ENCODE assay signal across 10 cellular contexts in genomic region chr2:224520064-224520463, GRCh38.
DNase-seq lines count a peak whose midpoint lies in the region; ATAC-seq, FAIRE-seq and TF ChIP-seq lines count a peak whose summit lies in the region.
"Had no signal": no experiment of that assay in that cellular context is flagged by ENCODE, and none has a peak within 500 bp of the region (broad histone marks: within the 10 kb centered on the region; RNA-seq: fewer than 3 reads in every experiment).

No MANE protein-coding gene starts in this region.

- no peaks in the 10 kb centered on the region for H3K4me1 Mint-ChIP-seq in neural progenitor cell

- DNase-seq in MM.1S (peak; percentile 68), neural progenitor cell (ENCODE audit: low spot score) (no peak), frontal cortex (ENCODE audit: low spot score in 2 of 2) (no peak), putamen (ENCODE audit: low spot score) (no peak), NCI-H1930 (lab: John Stamatoyannopoulos, UW) (no peak)

- H3K27ac ChIP-seq in MM.1S (ENCODE audit: low read length) (peak overlapping the region; percentile 82; the same call in 1 of the 2 replicates), neural progenitor cell (no peak overlapping the region)
- H3K27ac ChIP-seq: VCaP had no signal

- TF ChIP-seq CTCF in MM.1S (IDR thresholded peaks at IDR 0.05; ENCODE audit: low read length) (no peak), neural progenitor cell (IDR thresholded peaks at IDR 0.05) (no peak)

- peak overlapping the region; percentile 67 for H3K4me2 ChIP-seq in MM.1S (ENCODE audit: low read depth, low read length)
- no peak overlapping the region for H3K4me2 ChIP-seq in neural progenitor cell

- peak; percentile 67 for ATAC-seq in GM18498 (IDR thresholded peaks at IDR 0.05; ENCODE audit: unreplicated experiment)
- ATAC-seq in GM21786 (IDR thresholded peaks at IDR 0.05; ENCODE audit: unreplicated experiment) = peak; percentile 66

- H3K36me3 Mint-ChIP-seq in neural progenitor cell = peaks cover 42% of the 10 kb centered on the region

- H3K27me3 ChIP-seq in MM.1S (replicated peaks; ENCODE audit: insufficient read depth, low read length) = no peaks in the 10 kb centered on the region
- H3K27me3 ChIP-seq in neural progenitor cell = no peaks in the 10 kb centered on the region

- H3K4me3 ChIP-seq in MM.1S (ENCODE audit: low read length) (no peak overlapping the region), neural progenitor cell (no peak overlapping the region)
- H3K4me3 ChIP-seq: skin epidermis had no signal

- H3K79me2 ChIP-seq in MM.1S (ENCODE audit: low read length) (peaks cover 91% of the 10 kb centered on the region), neural progenitor cell (ENCODE audit: low read depth) (peaks cover 100% of the 10 kb centered on the region)

- no peak overlapping the region for H3K9ac ChIP-seq in MM.1S (ENCODE audit: low read length)
- H3K9ac ChIP-seq in neural progenitor cell = no peak overlapping the region

- no peaks in the 10 kb centered on the region for H3K36me3 ChIP-seq in MM.1S (replicated peaks; ENCODE audit: insufficient read depth, low read length)
- H3K36me3 ChIP-seq in neural progenitor cell = no peaks in the 10 kb centered on the region

- H2AFZ ChIP-seq in MM.1S (ENCODE audit: low read length) (no peak overlapping the region), neural progenitor cell (replicated peaks) (no peak overlapping the region)

- no peaks in the 10 kb centered on the region for H3K9me2 ChIP-seq in MM.1S (replicated peaks; ENCODE audit: insufficient read depth, low read length)

- no peaks in the 10 kb centered on the region for H3K9me3 ChIP-seq in MM.1S (replicated peaks; ENCODE audit: insufficient read depth, low read length)
- H3K9me3 ChIP-seq in neural progenitor cell (ENCODE audit: low read depth) = no peaks in the 10 kb centered on the region

- H3K9me3 Mint-ChIP-seq in neural progenitor cell = peaks cover 8% of the 10 kb centered on the region

- H3K27ac Mint-ChIP-seq in neural progenitor cell = no peak overlapping the region

- H3K4me1 ChIP-seq in MM.1S (ENCODE audit: low read length) = peaks cover 58% of the 10 kb centered on the region
- H3K4me1 ChIP-seq in neural progenitor cell = peaks cover 6% of the 10 kb centered on the region

- H3F3A ChIP-seq in MM.1S (ENCODE audit: insufficient read depth, low read length) = peaks cover 45% of the 10 kb centered on the region
- peaks cover 4% of the 10 kb centered on the region for H3F3A ChIP-seq in neural progenitor cell (ENCODE audit: low read depth)

- H3K4me3 Mint-ChIP-seq in neural progenitor cell = no peak overlapping the region

- H4K20me1 ChIP-seq in MM.1S (ENCODE audit: insufficient read depth, low read length) = peaks cover 32% of the 10 kb centered on the region
- peaks cover 15% of the 10 kb centered on the region for H4K20me1 ChIP-seq in neural progenitor cell (ENCODE audit: low read depth)

- H3K27me3 Mint-ChIP-seq in neural progenitor cell (ENCODE audit: insufficient read depth, low read depth) = no peaks in the 10 kb centered on the region

- peak; percentile 10 for FAIRE-seq in colon (lab: Jason Lieb, UNC)
- FAIRE-seq in frontal cortex (lab: Jason Lieb, UNC) = no peak
